21 cellular contexts compared by ENCODE assay signal in the genomic region with DNA sequence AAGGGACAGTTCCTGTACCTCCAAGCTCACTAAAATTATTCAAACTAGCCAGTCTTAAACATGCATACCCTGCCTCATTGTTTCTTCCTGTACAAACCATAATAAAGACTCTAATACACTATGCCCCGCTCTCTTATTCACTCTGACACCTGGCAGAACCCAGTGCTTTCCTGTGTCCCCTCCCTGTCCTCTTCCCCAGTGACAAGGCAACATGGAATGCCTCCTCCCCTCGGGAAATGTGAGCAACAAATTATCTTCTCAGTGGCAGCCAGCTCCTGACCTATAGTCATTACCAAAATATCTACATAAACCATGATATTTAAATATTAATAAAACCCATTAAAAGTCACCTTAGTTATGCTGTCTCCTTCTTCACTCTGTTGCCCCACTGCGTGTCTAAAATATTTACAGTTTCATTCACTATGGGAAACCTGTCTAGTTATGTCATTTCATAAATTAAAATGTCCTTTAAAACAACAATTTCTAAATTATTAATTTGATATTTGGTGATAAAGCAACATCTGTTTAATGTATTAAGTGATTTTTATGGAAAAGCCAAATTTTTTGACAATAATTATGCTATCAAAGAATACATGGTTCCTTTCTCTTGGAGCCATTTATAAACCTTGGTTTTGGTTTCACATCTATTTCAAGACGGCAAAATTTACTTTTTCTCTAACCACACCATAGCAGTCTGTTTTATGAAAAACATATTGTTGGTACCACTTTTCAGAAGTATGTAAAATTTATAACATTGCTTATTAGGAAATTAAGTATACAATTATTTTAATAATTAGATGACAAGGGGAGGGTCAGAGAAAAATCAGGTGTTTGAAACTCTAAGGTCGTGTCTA.
A peak's percentile ranks its signal among the peaks of the same experiment; 100 is the strongest.
DNase-seq lines count a peak whose midpoint lies in the region; ATAC-seq and TF ChIP-seq lines count a peak whose summit lies in the region.
"Had no signal": no experiment of that assay in that cellular context is flagged by ENCODE, and none has a peak within 500 bp of the region (broad histone marks: within the 10 kb centered on the region; RNA-seq: fewer than 3 reads in every experiment).

No MANE protein-coding gene starts in this region.

- POLR2A ChIA-PET in activated CD8-positive, alpha-beta T cell treated with anti-CD3 and anti-CD28 coated beads for 36 hours (lab: Charles Lee) = no interaction called here

- peaks cover 3% of the 10 kb centered on the region for H3K9me3 Mint-ChIP-seq in activated CD8-positive, alpha-beta T cell treated with anti-CD3 and anti-CD28 coated beads for 36 hours
- H3K9me3 Mint-ChIP-seq: IgD-negative memory B cell, nephron had no signal

- H3K23ac ChIP-seq in trophoblast cell (ENCODE audit: low read length) = no peak overlapping the region

- DNase-seq in trophoblast cell = no peak
- no peak for DNase-seq in SKM-1 (lab: John Stamatoyannopoulos, UW; ENCODE audit: unreplicated experiment)
- no peak for DNase-seq in activated CD8-positive, alpha-beta T cell treated with anti-CD3 and anti-CD28 coated beads for 36 hours
- DNase-seq: activated gamma-delta T cell treated with Interleukin-2 at 50 U/mL for 16 hours, colonic mucosa, DND-41, mammary epithelial cell, NCI-H1105 treated with DMSO at 0.1 percent for 48 hours, NCI-H345, retina, WERI-Rb-1 had no signal

- H2BK12ac ChIP-seq in trophoblast cell (ENCODE audit: low read length) = no peak overlapping the region

- intact Hi-C loops in activated CD8-positive, alpha-beta T cell treated with anti-CD3 and anti-CD28 coated beads for 36 hours (cut with micrococcal nuclease) = no loop called here

- CTCF ChIA-PET in activated CD8-positive, alpha-beta T cell treated with anti-CD3 and anti-CD28 coated beads for 36 hours (lab: Charles Lee) = no interaction called here

- no peaks in the 10 kb centered on the region for H3K4me1 ChIP-seq in trophoblast cell (ENCODE audit: control insufficient read depth in 1 of 2, insufficient read depth in 2 of 2, low read length in 2 of 2)
- H3K4me1 ChIP-seq: ascending aorta, colonic mucosa had no signal

- H3K27ac ChIP-seq in trophoblast cell (ENCODE audit: low read depth, low read length) = no peak overlapping the region
- H3K27ac ChIP-seq: ascending aorta; BLaER1 treated with 17β-estradiol and CSF1 and Interleukin-3, amounts not matched to agents 10 nM and 100 nM; colonic mucosa; thoracic aorta; WERI-Rb-1 had no signal

- no peak overlapping the region for H3K14ac ChIP-seq in trophoblast cell (ENCODE audit: low read length)

- no peaks in the 10 kb centered on the region for H3K79me2 ChIP-seq in trophoblast cell (ENCODE audit: control insufficient read depth, insufficient read depth, low read length, poor library complexity)

- H3K4me3 ChIP-seq in trophoblast cell (ENCODE audit: low read depth, low read length) = no peak overlapping the region
- H3K4me3 ChIP-seq: ascending aorta; BLaER1 treated with 17β-estradiol and CSF1 and Interleukin-3, amounts not matched to agents 10 nM and 100 nM; colonic mucosa; thoracic aorta had no signal

- H2BK5ac ChIP-seq in trophoblast cell (ENCODE audit: low read depth, low read length, poor library complexity) = no peak overlapping the region

- no peak overlapping the region for H2BK120ac ChIP-seq in trophoblast cell (ENCODE audit: insufficient read depth, low read length, poor library complexity)

- H3K4me1 Mint-ChIP-seq in activated CD8-positive, alpha-beta T cell treated with anti-CD3 and anti-CD28 coated beads for 36 hours (ENCODE audit: low read depth) = no peaks in the 10 kb centered on the region
- H3K4me1 Mint-ChIP-seq: nephron had no signal

- no peak overlapping the region for H3K18ac ChIP-seq in trophoblast cell (ENCODE audit: low read length)

- H2AFZ ChIP-seq in trophoblast cell (ENCODE audit: insufficient read depth, low read length, poor library complexity) = no peak overlapping the region

- H3K36me3 Mint-ChIP-seq in activated CD8-positive, alpha-beta T cell treated with anti-CD3 and anti-CD28 coated beads for 36 hours (ENCODE audit: low read depth) = no peaks in the 10 kb centered on the region
- H3K36me3 Mint-ChIP-seq: IgD-negative memory B cell had no signal

- WGBS in trophoblast cell (ENCODE audit: extremely low coverage, insufficient coverage, insufficient read length) = no CpG with 5 or more reads among the region's 5 CpGs

- ATAC-seq in GM19023 (IDR thresholded peaks at IDR 0.05; ENCODE audit: unreplicated experiment) (peak; percentile 45), GM21723 (IDR thresholded peaks at IDR 0.05; ENCODE audit: unreplicated experiment) (peak; percentile 85), HG03175 (IDR thresholded peaks at IDR 0.05; ENCODE audit: unreplicated experiment) (peak; percentile 66), GM21515 (IDR thresholded peaks at IDR 0.05; ENCODE audit: unreplicated experiment) (no peak)
- ATAC-seq in activated CD8-positive, alpha-beta T cell treated with anti-CD3 and anti-CD28 coated beads for 36 hours = no peak
- ATAC-seq: Panc1 had no signal

- no peaks in the 10 kb centered on the region for H3K27me3 ChIP-seq in trophoblast cell (ENCODE audit: insufficient read depth, low read length)
- H3K27me3 ChIP-seq: ascending aorta; BLaER1 treated with 17β-estradiol and CSF1 and Interleukin-3, amounts not matched to agents 10 nM and 100 nM; colonic mucosa had no signal

- H4K91ac ChIP-seq in trophoblast cell (ENCODE audit: low read depth, low read length) = no peak overlapping the region

- no peaks in the 10 kb centered on the region for H3K36me3 ChIP-seq in trophoblast cell (ENCODE audit: control insufficient read depth in 1 of 2, insufficient read depth in 2 of 2, low read length in 2 of 2)
- H3K36me3 ChIP-seq: ascending aorta; BLaER1 treated with 17β-estradiol and CSF1 and Interleukin-3, amounts not matched to agents 10 nM and 100 nM; colonic mucosa; thoracic aorta; WERI-Rb-1 had no signal

- no peak overlapping the region for H3K4ac ChIP-seq in trophoblast cell (ENCODE audit: low read depth, low read length)

- H2AK5ac ChIP-seq in trophoblast cell (ENCODE audit: low read length) = no peak overlapping the region

- H3K9me3 ChIP-seq in trophoblast cell (ENCODE audit: insufficient read depth, low read depth, low read length) = no peaks in the 10 kb centered on the region
- H3K9me3 ChIP-seq: ascending aorta, colonic mucosa, thoracic aorta had no signal

- H3K9ac ChIP-seq in trophoblast cell (ENCODE audit: low read length) = peak overlapping the region; percentile 48
- H3K9ac ChIP-seq: BLaER1 treated with 17β-estradiol and CSF1 and Interleukin-3, amounts not matched to agents 10 nM and 100 nM had no signal

- H3K79me1 ChIP-seq in trophoblast cell (ENCODE audit: low read length) = no peaks in the 10 kb centered on the region

- no peak overlapping the region for H3K27ac Mint-ChIP-seq in activated CD8-positive, alpha-beta T cell treated with anti-CD3 and anti-CD28 coated beads for 36 hours
- H3K27ac Mint-ChIP-seq: IgD-negative memory B cell, nephron had no signal

- no peak overlapping the region for H3K4me2 ChIP-seq in trophoblast cell (ENCODE audit: low read length)

- H4K8ac ChIP-seq in trophoblast cell (ENCODE audit: low read depth, low read length) = no peak overlapping the region

- H4K12ac ChIP-seq in trophoblast cell (ENCODE audit: low read depth, low read length) = no peak overlapping the region

- no peak for TF ChIP-seq CTCF in activated CD8-positive, alpha-beta T cell treated with anti-CD3 and anti-CD28 coated beads for 36 hours (IDR thresholded peaks at IDR 0.05)

- no peaks in the 10 kb centered on the region for H3K27me3 Mint-ChIP-seq in activated CD8-positive, alpha-beta T cell treated with anti-CD3 and anti-CD28 coated beads for 36 hours
- H3K27me3 Mint-ChIP-seq: IgD-negative memory B cell had no signal

- no peak overlapping the region for H3K4me3 Mint-ChIP-seq in activated CD8-positive, alpha-beta T cell treated with anti-CD3 and anti-CD28 coated beads for 36 hours
- H3K4me3 Mint-ChIP-seq: nephron had no signal

Comparison
In these comparisons a context has a peak if more than half of its experiments do, and no peak if none do; other contexts are left out.
1. ATAC-seq: peak in GM19023 (single experiment), GM21723 (single experiment) and HG03175 (single experiment); none in GM21515 (single experiment) and activated CD8-positive, alpha-beta T cell treated with anti-CD3 and anti-CD28 coated beads for 36 hours (single experiment).